Comparison of ENCODE assay signal across 9 cellular contexts in genomic region chr12:13362260-13362841, GRCh38.
DNase-seq lines count a peak whose midpoint lies in the region; ATAC-seq and TF ChIP-seq lines count a peak whose summit lies in the region.
"Had no signal": no experiment of that assay in that cellular context is flagged by ENCODE, and none has a peak within 500 bp of the region (broad histone marks: within the 10 kb centered on the region; RNA-seq: fewer than 3 reads in every experiment).

No MANE protein-coding gene starts in this region.

- no peaks in the 10 kb centered on the region for H3K36me3 Mint-ChIP-seq in CD4-positive, alpha-beta T cell (ENCODE audit: low read depth)
- H3K36me3 Mint-ChIP-seq in activated T-cell treated with anti-CD3 and anti-CD28 coated beads, Interleukin-2, amount 50 U/mL, for 4 hours (ENCODE audit: insufficient read depth), result no peaks in the 10 kb centered on the region

- no peaks in the 10 kb centered on the region for H3K4me1 Mint-ChIP-seq in CD4-positive, alpha-beta T cell (ENCODE audit: low read depth)
- no peaks in the 10 kb centered on the region for H3K4me1 Mint-ChIP-seq in activated T-cell treated with anti-CD3 and anti-CD28 coated beads, Interleukin-2, amount 50 U/mL, for 4 hours (ENCODE audit: low read depth)

- H3K27ac ChIP-seq in CD4-positive, alpha-beta T cell (ENCODE audit: low read depth, low read length), result no peak overlapping the region

- peaks cover 4% of the 10 kb centered on the region for H3K9me3 Mint-ChIP-seq in CD4-positive, alpha-beta T cell
- no peaks in the 10 kb centered on the region for H3K9me3 Mint-ChIP-seq in activated T-cell treated with anti-CD3 and anti-CD28 coated beads, Interleukin-2, amount 50 U/mL, for 4 hours
- H3K9me3 Mint-ChIP-seq: T-helper 1 cell treated with Interleukin-12 subunit alpha and Interleukin-12 subunit beta and Interleukin-4 antibody, amounts not matched to agents 30 μg/mL and 1 μg/mL, for 36 hours had no signal

- peaks cover 50% of the 10 kb centered on the region for H3K27me3 Mint-ChIP-seq in CD4-positive, alpha-beta T cell
- peaks cover 25% of the 10 kb centered on the region for H3K27me3 Mint-ChIP-seq in activated T-cell treated with anti-CD3 and anti-CD28 coated beads, Interleukin-2, amount 50 U/mL, for 4 hours (ENCODE audit: low read depth)

- CTCF ChIA-PET in CD4-positive, alpha-beta T cell (lab: Charles Lee), result interaction anchor here (0.7 to 1.3 kb wide), 2 partner anchors 9 to 64 kb away, joined by 3 to 6 read pairs; no protein-coding TSS in a partner anchor

- DNase-seq in CD4-positive, alpha-beta T cell, result peak in 3 of 10 experiments; percentile 9 to 35 (median 14)
- peak; percentile 56 for DNase-seq in GM19238 (ENCODE audit: insufficient read length, low spot score)
- peak; percentile 73 for DNase-seq in NCI-H69 (lab: John Stamatoyannopoulos, UW)
- DNase-seq in activated T-cell treated with anti-CD3 and anti-CD28 coated beads, Interleukin-2, amount 50 U/mL, for 4 hours, result no peak
- DNase-seq in Right ventricle myocardium superior, result peak; percentile 59
- peak; percentile 30 for DNase-seq in putamen (ENCODE audit: low spot score)

- intact Hi-C loops in CD4-positive, alpha-beta T cell (cut with DNase I, micrococcal nuclease), result no loop called here
- intact Hi-C loops in Right ventricle myocardium superior (cut with DNase I), result loop anchor here (5.0 to 10.0 kb wide), 2 partner anchors 170 to 302 kb away; no protein-coding TSS in a partner anchor

- ATAC-seq in CD4-positive, alpha-beta T cell (ENCODE audit: poor library complexity), result no peak
- ATAC-seq in HG03442 (IDR thresholded peaks at IDR 0.05; ENCODE audit: unreplicated experiment) (peak; percentile 97), Right ventricle myocardium superior (ENCODE audit: poor library complexity) (peak; percentile 89), GM19463 (IDR thresholded peaks at IDR 0.05; ENCODE audit: unreplicated experiment) (no peak)
- peak; percentile 46 to 76 for ATAC-seq in activated T-cell treated with anti-CD3 and anti-CD28 coated beads, Interleukin-2, amount 50 U/mL, for 4 hours

- POLR2A ChIA-PET in CD4-positive, alpha-beta T cell (lab: Charles Lee), result no interaction called here

- peak; percentile 20 for TF ChIP-seq CTCF in CD4-positive, alpha-beta T cell (IDR thresholded peaks at IDR 0.05)

- H3K27me3 ChIP-seq in CD4-positive, alpha-beta T cell (ENCODE audit: control insufficient read depth, insufficient read depth, low read length), result peaks cover 13% of the 10 kb centered on the region

- no peaks in the 10 kb centered on the region for H3K9me3 ChIP-seq in CD4-positive, alpha-beta T cell (ENCODE audit: control insufficient read depth, low read length)

- no peak overlapping the region for H3K27ac Mint-ChIP-seq in CD4-positive, alpha-beta T cell
- H3K27ac Mint-ChIP-seq: T-helper 1 cell treated with Interleukin-12 subunit alpha and Interleukin-12 subunit beta and Interleukin-4 antibody, amounts not matched to agents 30 μg/mL and 1 μg/mL, for 36 hours had no signal

- H3K4me3 Mint-ChIP-seq in CD4-positive, alpha-beta T cell, result no peak overlapping the region
- no peak overlapping the region for H3K4me3 Mint-ChIP-seq in activated T-cell treated with anti-CD3 and anti-CD28 coated beads, Interleukin-2, amount 50 U/mL, for 4 hours
- H3K4me3 Mint-ChIP-seq: T-helper 1 cell treated with Interleukin-12 subunit alpha and Interleukin-12 subunit beta and Interleukin-4 antibody, amounts not matched to agents 30 μg/mL and 1 μg/mL, for 36 hours had no signal

Comparison
In these comparisons a context has a peak if more than half of its experiments do, and no peak if none do; other contexts are left out.
1. ATAC-seq: peak in HG03442 (single experiment), activated T-cell treated with anti-CD3 and anti-CD28 coated beads, Interleukin-2, amount 50 U/mL, for 4 hours (2 of 2) and Right ventricle myocardium superior (single experiment); none in CD4-positive, alpha-beta T cell (single experiment) and GM19463 (single experiment).